1 cellular context compared by ENCODE assay signal in genomic region chr16:74633686-74634085, GRCh38.
TF ChIP-seq lines count a peak whose summit lies in the region.

No MANE protein-coding gene starts in this region.

TF ChIP-seq in K562, 482 proteins besides CTCF, POLR2A, EP300 and RAD21:
- TF ChIP-seq MAX (CRISPR knock-in tag; IDR thresholded peaks at IDR 0.05), result no peak
- peak; percentile 9; the same call in 1 of the 2 replicates for TF ChIP-seq RFX1 (IDR thresholded peaks at IDR 0.05)
